Comparison of ENCODE assay signal across 1 cellular context in the genomic region with DNA sequence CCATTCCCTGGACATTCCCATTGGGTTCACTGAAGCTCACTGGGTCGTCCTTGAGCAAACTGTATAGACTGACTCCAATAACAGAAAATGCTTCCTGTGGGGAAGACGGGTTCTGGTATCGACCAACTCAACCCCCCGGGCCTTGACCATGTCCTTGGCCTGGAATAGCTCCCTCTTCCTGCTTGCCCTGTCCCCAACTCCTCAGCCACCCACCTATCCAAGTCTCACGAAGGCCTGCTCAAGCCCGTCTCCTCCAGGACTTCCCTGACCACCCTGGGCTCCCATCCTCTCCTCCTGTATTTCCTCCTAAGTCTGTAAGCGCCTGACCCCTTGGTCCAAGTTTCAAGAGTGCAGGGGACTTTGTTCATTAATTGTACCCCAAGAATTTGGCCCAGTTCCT.
TF ChIP-seq lines count a peak whose summit lies in the region.

No MANE protein-coding gene starts in this region.

TF ChIP-seq in WTC11, 78 proteins besides CTCF, POLR2A, EP300 and RAD21 (continued from another document):
- TF ChIP-seq, protein P1, sequence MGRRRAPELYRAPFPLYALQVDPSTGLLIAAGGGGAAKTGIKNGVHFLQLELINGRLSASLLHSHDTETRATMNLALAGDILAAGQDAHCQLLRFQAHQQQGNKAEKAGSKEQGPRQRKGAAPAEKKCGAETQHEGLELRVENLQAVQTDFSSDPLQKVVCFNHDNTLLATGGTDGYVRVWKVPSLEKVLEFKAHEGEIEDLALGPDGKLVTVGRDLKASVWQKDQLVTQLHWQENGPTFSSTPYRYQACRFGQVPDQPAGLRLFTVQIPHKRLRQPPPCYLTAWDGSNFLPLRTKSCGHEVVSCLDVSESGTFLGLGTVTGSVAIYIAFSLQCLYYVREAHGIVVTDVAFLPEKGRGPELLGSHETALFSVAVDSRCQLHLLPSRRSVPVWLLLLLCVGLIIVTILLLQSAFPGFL (CRISPR knock-in tag; IDR thresholded peaks at IDR 0.05; ENCODE audit: borderline replicate concordance): no peak
